7 cellular contexts compared by ENCODE assay signal in the genomic region with DNA sequence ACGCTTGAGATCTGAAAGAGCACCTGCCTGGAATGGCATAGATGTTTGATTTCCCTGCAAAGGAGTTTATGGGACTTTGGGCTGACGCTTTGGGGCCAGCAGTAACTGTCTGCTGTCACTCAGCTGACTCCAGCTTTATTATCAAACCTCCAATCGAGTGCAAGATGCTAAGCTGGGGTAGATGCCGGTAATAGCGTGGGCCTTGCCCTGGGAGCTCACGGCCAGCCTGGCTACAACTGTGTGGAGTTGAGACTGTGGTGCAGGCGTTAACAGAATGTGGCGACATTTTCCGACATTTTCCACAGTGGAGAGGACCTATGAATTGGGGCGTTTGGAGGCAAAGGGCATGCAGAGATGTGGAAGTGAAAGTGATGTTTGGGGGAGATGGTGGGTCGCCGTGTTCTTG. TPM values are rescaled to one million over a fixed set of nuclear protein-coding genes. Genes with fewer than 3 reads are reported as not detected.
DNase-seq lines count a peak whose midpoint lies in the region; ATAC-seq and TF ChIP-seq lines count a peak whose summit lies in the region.

No MANE protein-coding gene starts in this region.

- DNase-seq in HFF-Myc (ENCODE audit: extremely low read depth, low read depth) = no peak
- DNase-seq in hepatocyte (ENCODE audit: low spot score) = no peak
- DNase-seq in MV-4-11 (lab: John Stamatoyannopoulos, UW) = no peak
- no peak for DNase-seq in G401 (ENCODE audit: low spot score)

- TF ChIP-seq CTCF in HFF-Myc (IDR thresholded peaks at IDR 0.05; ENCODE audit: low read depth, low read length, missing control alignments) (no peak), WI38 (IDR thresholded peaks at IDR 0.05; ENCODE audit: low read depth, low read length) (no peak), hepatocyte (IDR thresholded peaks at IDR 0.05; ENCODE audit: poor library complexity) (no peak)

- H3K27me3 Mint-ChIP-seq in stimulated activated memory B cell treated with anti-CD40 and anti-IgM and Interleukin-4, amounts not matched to agents 10 μg/mL and 1 μg/mL and 100 μg/mL, for 72 hours = no peaks in the 10 kb centered on the region

- H3K9me3 ChIP-seq in hepatocyte (ENCODE audit: low read depth) = no peaks in the 10 kb centered on the region

- 78% methylated on average over 12 of the region's 12 CpGs for WGBS in hepatocyte (ENCODE audit: low lambda C conversion rate, missing lambda C conversion rate)

- H3K4me3 ChIP-seq in HFF-Myc (replicated peaks; ENCODE audit: low read depth, low read length) (peak overlapping the region; percentile 74), WI38 (ENCODE audit: low read depth, low read length) (peak overlapping the region; percentile 82), hepatocyte (peak overlapping the region; percentile 79)

- H3K9me3 Mint-ChIP-seq in stimulated activated memory B cell treated with anti-CD40 and anti-IgM and Interleukin-4, amounts not matched to agents 10 μg/mL and 1 μg/mL and 100 μg/mL, for 72 hours = no peaks in the 10 kb centered on the region

- peaks cover 10% of the 10 kb centered on the region for H3K4me1 ChIP-seq in hepatocyte (ENCODE audit: insufficient read depth)

- H3K27ac Mint-ChIP-seq in stimulated activated memory B cell treated with anti-CD40 and anti-IgM and Interleukin-4, amounts not matched to agents 10 μg/mL and 1 μg/mL and 100 μg/mL, for 72 hours = peak overlapping the region; percentile 82

- H3K36me3 ChIP-seq in hepatocyte (replicated peaks; ENCODE audit: insufficient read depth, low read depth) = no peaks in the 10 kb centered on the region

- H3K4me2 ChIP-seq in hepatocyte = peak overlapping the region; percentile 95

- peak overlapping the region; percentile 76 for H3K4me3 Mint-ChIP-seq in stimulated activated memory B cell treated with anti-CD40 and anti-IgM and Interleukin-4, amounts not matched to agents 10 μg/mL and 1 μg/mL and 100 μg/mL, for 72 hours

- H3K36me3 Mint-ChIP-seq in stimulated activated memory B cell treated with anti-CD40 and anti-IgM and Interleukin-4, amounts not matched to agents 10 μg/mL and 1 μg/mL and 100 μg/mL, for 72 hours = no peaks in the 10 kb centered on the region

- H3K27me3 ChIP-seq in hepatocyte = no peaks in the 10 kb centered on the region

- ATAC-seq in stimulated activated memory B cell treated with anti-CD40 and anti-IgM and Interleukin-4, amounts not matched to agents 10 μg/mL and 1 μg/mL and 100 μg/mL, for 72 hours = no peak
- ATAC-seq in HG03280 (IDR thresholded peaks at IDR 0.05; ENCODE audit: unreplicated experiment) = no peak

- no peaks in the 10 kb centered on the region for H4K20me1 ChIP-seq in hepatocyte (ENCODE audit: insufficient read depth, poor library complexity, severe bottlenecking)

- in situ Hi-C loops in G401 (cut with HindIII; ENCODE audit: low sequenced_read_pairs) = no loop called here

- H3K4me1 Mint-ChIP-seq in stimulated activated memory B cell treated with anti-CD40 and anti-IgM and Interleukin-4, amounts not matched to agents 10 μg/mL and 1 μg/mL and 100 μg/mL, for 72 hours = peaks cover 59% of the 10 kb centered on the region

- peaks cover 53% of the 10 kb centered on the region for H3K79me2 ChIP-seq in hepatocyte

- no peaks in the 10 kb centered on the region for H3K9me2 ChIP-seq in hepatocyte (replicated peaks; ENCODE audit: insufficient read depth)

- H2AFZ ChIP-seq in hepatocyte = no peak overlapping the region

- no peak overlapping the region for H3K27ac ChIP-seq in hepatocyte

RNA-seq across cellular contexts. Expression of a gene that starts 1.3 kb away (rescaled TPM):
- total RNA-seq in hepatocyte = 7.2 and 8.4 TPM in 2 replicates
- polyA plus RNA-seq in hepatocyte = 21.5 and 23.2 TPM in 2 replicates
- 13.5 and 20.7 TPM in 2 replicates for total RNA-seq in G401 (2014; rRNA removed; shearing (Covaris generic))

RNA-seq across cellular contexts. Expression of a gene that starts 50.1 kb away (rescaled TPM):
- total RNA-seq in hepatocyte = 122 and 131 TPM in 2 replicates
- 139 and 145 TPM in 2 replicates for polyA plus RNA-seq in hepatocyte
- 217 and 294 TPM in 2 replicates for total RNA-seq in G401 (2014; rRNA removed; shearing (Covaris generic))
